ENCODE assay signal across 1 cellular context in the genomic region with DNA sequence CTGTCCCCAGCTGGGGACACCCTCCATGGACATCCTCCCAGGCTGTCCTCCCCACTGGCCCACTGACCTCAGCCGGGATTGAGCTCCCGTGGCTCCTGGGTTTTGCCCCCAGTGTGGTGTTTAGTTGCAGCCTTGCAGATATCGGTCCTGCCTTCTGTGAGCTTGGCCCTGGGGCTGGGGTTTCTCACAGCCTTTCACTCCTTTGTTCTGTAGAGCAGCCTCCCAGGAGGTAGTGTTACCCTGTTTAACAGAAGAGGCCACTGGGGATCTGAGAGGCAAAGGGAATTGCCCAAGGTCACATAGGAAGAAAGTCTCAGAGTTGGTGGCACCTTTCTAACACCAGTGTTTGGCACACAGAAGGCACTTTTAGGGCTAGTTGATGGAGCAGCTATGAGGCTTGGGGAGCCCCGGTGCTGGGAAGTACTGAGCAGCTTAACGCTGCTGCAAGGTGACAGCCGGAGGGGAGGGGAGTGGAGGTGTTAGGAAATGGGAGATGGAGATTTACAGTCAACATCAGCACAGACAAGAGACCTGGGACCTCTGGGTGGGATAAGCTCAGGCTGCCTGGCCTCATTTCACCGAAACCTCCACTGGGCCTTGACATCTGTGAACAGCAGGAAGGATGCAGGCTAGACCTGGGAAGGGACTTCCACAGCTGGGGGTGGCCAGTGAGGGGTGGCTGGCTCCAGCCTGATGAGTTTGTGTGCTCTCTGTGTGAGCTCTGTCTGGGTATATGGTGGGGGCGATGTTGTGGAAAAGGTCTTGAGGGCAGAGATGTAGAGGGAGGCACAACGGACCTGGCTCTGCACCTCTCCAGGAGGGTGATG.
TF ChIP-seq lines count a peak whose summit lies in the region.

No MANE protein-coding gene starts in this region.

TF ChIP-seq in GM12878, 131 proteins besides CTCF, POLR2A, EP300 and RAD21:
- TF ChIP-seq CREM (IDR thresholded peaks at IDR 0.05; ENCODE audit: low read depth) (no peak), MEF2B (IDR thresholded peaks at IDR 0.05; ENCODE audit: partially characterized antibody, poor library complexity, severe bottlenecking) (peak; percentile 38), ZNF384 (IDR thresholded peaks at IDR 0.05; ENCODE audit: borderline replicate concordance, low read depth, low read length) (no peak)
